In the genomic region with DNA sequence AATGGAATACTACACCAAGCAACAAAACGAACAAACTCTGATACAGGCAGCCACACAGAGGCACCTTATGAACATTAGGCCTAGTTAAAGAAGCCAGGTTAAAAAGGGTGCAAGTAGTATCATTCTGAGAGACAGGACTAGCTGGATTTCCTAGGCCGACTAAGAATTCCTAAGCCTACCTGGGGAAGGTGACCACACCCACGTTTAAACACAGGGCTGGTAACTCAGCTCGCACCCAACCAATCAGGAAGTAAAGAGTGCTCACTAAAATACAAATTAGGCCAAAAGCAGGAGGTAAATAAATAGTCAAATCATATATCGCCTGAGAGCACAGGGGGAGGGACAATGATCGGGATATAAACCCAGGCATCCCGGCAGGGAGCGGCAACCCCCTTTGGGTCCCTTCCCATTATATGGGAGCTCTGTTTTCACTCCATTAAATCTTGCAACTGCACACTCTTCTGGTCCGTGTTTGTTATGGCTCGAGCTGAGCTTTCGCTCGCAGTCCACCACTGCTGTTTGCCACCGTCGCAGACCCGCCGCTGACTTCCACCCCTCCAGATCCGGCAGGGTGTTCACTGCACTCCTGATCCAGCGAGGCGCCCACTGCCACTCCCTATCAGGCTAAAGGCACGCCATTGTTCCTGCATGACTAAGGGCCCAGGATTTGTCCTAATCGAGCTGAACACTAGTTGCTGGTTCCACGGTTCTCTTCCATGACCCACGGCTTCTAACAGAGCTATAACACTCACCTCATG, we compare ENCODE assay signal across 1 cellular context. TPM values are rescaled to one million over a fixed set of nuclear protein-coding genes. Genes with fewer than 3 reads are reported as not detected.
"Had no signal": no experiment of that assay in that cellular context is flagged by ENCODE, and none has a peak within 500 bp of the region (broad histone marks: within the 10 kb centered on the region; RNA-seq: fewer than 3 reads in every experiment).

No MANE protein-coding gene starts in this region.

RNA-seq across cellular contexts. Expression of a gene that starts 6.0 kb away (rescaled TPM):
- total RNA-seq: mononuclear cell had no signal
